Comparison of ENCODE assay signal across 1 cellular context in the genomic region with DNA sequence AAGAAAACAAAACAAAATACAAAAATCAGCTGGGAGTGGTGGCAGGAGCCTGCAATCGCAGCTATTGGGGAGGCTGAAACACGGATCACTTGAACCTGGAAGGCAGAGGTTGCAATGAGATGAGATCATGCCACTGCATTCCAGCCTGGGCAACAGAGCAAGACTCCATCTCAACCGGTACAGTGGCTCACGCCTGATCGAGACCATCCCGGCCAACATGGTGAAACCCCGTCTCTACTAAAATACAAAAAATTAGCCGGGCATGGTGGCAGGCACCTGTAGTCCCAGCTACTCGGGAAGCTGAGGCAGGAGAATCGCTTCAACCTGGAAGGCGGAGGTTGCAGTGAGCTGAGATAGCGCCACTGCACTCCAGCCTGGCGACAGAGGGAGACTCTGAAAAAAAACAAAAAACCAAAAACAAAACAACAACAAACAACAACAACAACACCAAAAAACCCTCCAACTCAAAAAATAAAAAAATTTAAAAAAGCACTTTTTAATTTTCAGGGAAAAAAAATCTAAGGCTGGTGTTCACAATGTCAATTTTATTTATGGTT. TPM values are rescaled to one million over a fixed set of nuclear protein-coding genes. Genes with fewer than 3 reads are reported as not detected.
"Had no signal": no experiment of that assay in that cellular context is flagged by ENCODE, and none has a peak within 500 bp of the region (broad histone marks: within the 10 kb centered on the region; RNA-seq: fewer than 3 reads in every experiment).

No MANE protein-coding gene starts in this region.

RNA-seq across cellular contexts. Expression of gene IQUB, which starts 4.3 kb away (rescaled TPM):
- total RNA-seq: Peyer's patch had no signal
